1 cellular context compared by ENCODE assay signal in the genomic region with DNA sequence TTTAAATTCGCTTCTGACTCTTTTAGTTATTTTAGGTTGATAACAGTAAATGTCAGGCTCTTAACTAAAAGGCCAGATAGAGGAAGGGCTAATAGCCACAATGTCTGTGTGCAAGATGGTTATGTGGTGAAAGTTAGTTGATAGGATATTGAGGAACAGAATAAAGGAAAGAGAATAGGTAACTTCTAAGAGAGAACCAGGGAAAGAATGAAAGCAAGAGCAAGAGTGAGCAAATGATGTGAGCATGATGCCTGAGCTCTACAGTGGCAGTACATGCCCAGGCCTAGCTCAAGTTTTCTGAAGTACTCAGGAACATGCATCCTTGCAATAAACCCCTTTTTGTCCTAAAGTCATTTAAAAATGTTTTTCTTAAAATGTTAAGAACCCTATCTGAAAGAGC.
TF ChIP-seq lines count a peak whose summit lies in the region.

No MANE protein-coding gene starts in this region.

TF ChIP-seq in HepG2, 621 proteins besides CTCF, POLR2A, EP300 and RAD21:
- TF ChIP-seq CCAR2 (optimal IDR thresholded peaks at IDR 0.05; ENCODE audit: low read depth, low read length) (no peak), ZNF597 (CRISPR knock-in tag; IDR thresholded peaks at IDR 0.05) (no peak), POLR2AphosphoS5 (IDR thresholded peaks at IDR 0.05; ENCODE audit: low read depth, low read length) (0 out of 2 replicates have a peak, but pooled peaks have one; percentile 35), ATF7 (IDR thresholded peaks at IDR 0.05) (no peak), ATF7 (CRISPR knock-in tag; IDR thresholded peaks at IDR 0.05) (no peak), ZNF768 (CRISPR knock-in tag; IDR thresholded peaks at IDR 0.05) (no peak)
- TF ChIP-seq, protein P1, sequence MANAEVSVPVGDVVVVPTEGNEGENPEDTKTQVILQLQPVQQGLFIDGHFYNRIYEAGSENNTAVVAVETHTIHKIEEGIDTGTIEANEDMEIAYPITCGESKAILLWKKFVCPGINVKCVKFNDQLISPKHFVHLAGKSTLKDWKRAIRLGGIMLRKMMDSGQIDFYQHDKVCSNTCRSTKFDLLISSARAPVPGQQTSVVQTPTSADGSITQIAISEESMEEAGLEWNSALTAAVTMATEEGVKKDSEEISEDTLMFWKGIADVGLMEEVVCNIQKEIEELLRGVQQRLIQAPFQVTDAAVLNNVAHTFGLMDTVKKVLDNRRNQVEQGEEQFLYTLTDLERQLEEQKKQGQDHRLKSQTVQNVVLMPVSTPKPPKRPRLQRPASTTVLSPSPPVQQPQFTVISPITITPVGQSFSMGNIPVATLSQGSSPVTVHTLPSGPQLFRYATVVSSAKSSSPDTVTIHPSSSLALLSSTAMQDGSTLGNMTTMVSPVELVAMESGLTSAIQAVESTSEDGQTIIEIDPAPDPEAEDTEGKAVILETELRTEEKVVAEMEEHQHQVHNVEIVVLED (CRISPR knock-in tag; IDR thresholded peaks at IDR 0.05; ENCODE audit: borderline replicate concordance): peak; percentile 12; the same call in 1 of the 2 replicates
- TF ChIP-seq, protein P2, sequence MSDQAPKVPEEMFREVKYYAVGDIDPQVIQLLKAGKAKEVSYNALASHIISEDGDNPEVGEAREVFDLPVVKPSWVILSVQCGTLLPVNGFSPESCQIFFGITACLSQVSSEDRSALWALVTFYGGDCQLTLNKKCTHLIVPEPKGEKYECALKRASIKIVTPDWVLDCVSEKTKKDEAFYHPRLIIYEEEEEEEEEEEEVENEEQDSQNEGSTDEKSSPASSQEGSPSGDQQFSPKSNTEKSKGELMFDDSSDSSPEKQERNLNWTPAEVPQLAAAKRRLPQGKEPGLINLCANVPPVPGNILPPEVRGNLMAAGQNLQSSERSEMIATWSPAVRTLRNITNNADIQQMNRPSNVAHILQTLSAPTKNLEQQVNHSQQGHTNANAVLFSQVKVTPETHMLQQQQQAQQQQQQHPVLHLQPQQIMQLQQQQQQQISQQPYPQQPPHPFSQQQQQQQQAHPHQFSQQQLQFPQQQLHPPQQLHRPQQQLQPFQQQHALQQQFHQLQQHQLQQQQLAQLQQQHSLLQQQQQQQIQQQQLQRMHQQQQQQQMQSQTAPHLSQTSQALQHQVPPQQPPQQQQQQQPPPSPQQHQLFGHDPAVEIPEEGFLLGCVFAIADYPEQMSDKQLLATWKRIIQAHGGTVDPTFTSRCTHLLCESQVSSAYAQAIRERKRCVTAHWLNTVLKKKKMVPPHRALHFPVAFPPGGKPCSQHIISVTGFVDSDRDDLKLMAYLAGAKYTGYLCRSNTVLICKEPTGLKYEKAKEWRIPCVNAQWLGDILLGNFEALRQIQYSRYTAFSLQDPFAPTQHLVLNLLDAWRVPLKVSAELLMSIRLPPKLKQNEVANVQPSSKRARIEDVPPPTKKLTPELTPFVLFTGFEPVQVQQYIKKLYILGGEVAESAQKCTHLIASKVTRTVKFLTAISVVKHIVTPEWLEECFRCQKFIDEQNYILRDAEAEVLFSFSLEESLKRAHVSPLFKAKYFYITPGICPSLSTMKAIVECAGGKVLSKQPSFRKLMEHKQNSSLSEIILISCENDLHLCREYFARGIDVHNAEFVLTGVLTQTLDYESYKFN (CRISPR knock-in tag; conservative IDR thresholded peaks at IDR 0.05): peak; percentile 22; the same call in 1 of the 2 replicates
